Comparison of ENCODE assay signal across 8 cellular contexts in genomic region chr9:93575706-93576295, GRCh38. TPM values are rescaled to one million over a fixed set of nuclear protein-coding genes. Genes with fewer than 3 reads are reported as not detected.
A peak's percentile ranks its signal among the peaks of the same experiment; 100 is the strongest.
DNase-seq lines count a peak whose midpoint lies in the region; ATAC-seq, FAIRE-seq and TF ChIP-seq lines count a peak whose summit lies in the region.

No MANE protein-coding gene starts in this region.

- FAIRE-seq in K562 (lab: Jason Lieb, UNC): peak; percentile 79

- peaks cover 5% of the 10 kb centered on the region for H3K9me3 Mint-ChIP-seq in T-helper 2 cell treated with Interferon-gamma antibody and Interleukin-4, amounts not matched to agents 5 μg/mL and 100 μg/mL, for 36 hours

- intact Hi-C loops in K562 (cut with micrococcal nuclease): loop anchor here (10.0 kb wide), 1 partner anchor 89 kb away; no protein-coding TSS in a partner anchor

- H3K27ac Mint-ChIP-seq in T-helper 2 cell treated with Interferon-gamma antibody and Interleukin-4, amounts not matched to agents 5 μg/mL and 100 μg/mL, for 36 hours: peak overlapping the region; percentile 89

- peaks cover 26% of the 10 kb centered on the region for H3K79me2 ChIP-seq in K562 (ENCODE audit: control insufficient read depth, insufficient read depth, low read length)

- no peaks in the 10 kb centered on the region for H3K27me3 Mint-ChIP-seq in T-helper 2 cell treated with Interferon-gamma antibody and Interleukin-4, amounts not matched to agents 5 μg/mL and 100 μg/mL, for 36 hours (ENCODE audit: low read depth)

- peaks cover 5% of the 10 kb centered on the region; the same call in 1 of the 2 replicates for H4K20me1 ChIP-seq in K562 (replicated peaks; ENCODE audit: control insufficient read depth, insufficient read depth, low read length)

- peaks cover 12% of the 10 kb centered on the region for H3K36me3 Mint-ChIP-seq in T-helper 2 cell treated with Interferon-gamma antibody and Interleukin-4, amounts not matched to agents 5 μg/mL and 100 μg/mL, for 36 hours (ENCODE audit: low read depth)

- peak; percentile 71 for TF ChIP-seq POLR2A in K562 (conservative IDR thresholded peaks at IDR 0.05)

- peak; percentile 68 for ATAC-seq in K562

- H3K9me3 ChIP-seq in K562 (replicated peaks; ENCODE audit: control insufficient read depth, insufficient read depth, low read depth, low read length) (no peaks in the 10 kb centered on the region), iPS-18c (ENCODE audit: control insufficient read depth, insufficient read depth, low read length) (peaks cover 3% of the 10 kb centered on the region)

- peak overlapping the region; percentile 79 to 91 for H3K9ac ChIP-seq in K562 (ENCODE audit: insufficient read depth in 1 of 2, low read depth in 2 of 2, low read length in 2 of 2)

- H3K4me1 ChIP-seq in K562 (replicated peaks in 1 of 2; ENCODE audit: control insufficient read depth in 2 of 2, insufficient read depth in 2 of 2, low read length in 2 of 2): peaks cover 13 to 36% of the 10 kb centered on the region in 2 experiments

- no TSS peak for BruUV-seq in K562 (replicated peaks; lab: Mats Ljungman, UMichigan)

- 6% methylated on average over 24 of the region's 35 CpGs for WGBS in K562 (ENCODE audit: insufficient coverage, low coverage, missing lambda C conversion rate)

- TF ChIP-seq CTCF in HL-60 (IDR thresholded peaks at IDR 0.05; ENCODE audit: insufficient read depth, low read length) (no peak), K562 (IDR thresholded peaks at IDR 0.05 in 2 of 3, conservative IDR thresholded peaks at IDR 0.05 in 1 of 3; ENCODE audit: insufficient read depth in 2 of 3, low read depth in 1 of 3, low read length in 3 of 3) (no peak)

- no peaks in the 10 kb centered on the region for H3K36me3 ChIP-seq in K562 (ENCODE audit: control insufficient read depth, insufficient read depth, low read length)

- peak overlapping the region; percentile 94 for H3K27ac ChIP-seq in HL-60 (replicated peaks)
- peak overlapping the region; percentile 84 for H3K27ac ChIP-seq in K562 (ENCODE audit: extremely low read depth, low read depth, low read length)
- peak overlapping the region; percentile 93 to 100 (median 98) for H3K27ac ChIP-seq in skin epidermis

- H3K4me3 ChIP-seq in HL-60 (replicated peaks; ENCODE audit: insufficient read depth, low read length): peak overlapping the region; percentile 59
- peak overlapping the region; percentile 74 for H3K4me3 ChIP-seq in K562
- peak overlapping the region; percentile 63 for H3K4me3 ChIP-seq in iPS-18c (ENCODE audit: insufficient read depth, low read depth, low read length)
- peak overlapping the region; percentile 69 to 94 (median 80) for H3K4me3 ChIP-seq in skin epidermis

- no peak for TF ChIP-seq EP300 in K562 (IDR thresholded peaks at IDR 0.05; ENCODE audit: low read length)

- H3K9me1 ChIP-seq in K562 (ENCODE audit: control insufficient read depth, insufficient read depth, low read length): no peaks in the 10 kb centered on the region

- POLR2A ChIA-PET in K562 (lab: Yijun Ruan, JAX): interaction anchor here (0.6 to 1.0 kb wide), 2 partner anchors 10 to 19 kb away, joined by 3 to 4 read pairs; no protein-coding TSS in a partner anchor

- peak; percentile 48 for DNase-seq in DMS53 (lab: John Stamatoyannopoulos, UW)
- DNase-seq in DMS53 treated with DMSO at 0.1 percent for 48 hours (lab: John Stamatoyannopoulos, UW; ENCODE audit: unreplicated experiment): no peak
- peak; percentile 80 to 82 for DNase-seq in HL-60 (ENCODE audit: low read depth in 1 of 2, low spot score in 1 of 2)
- DNase-seq in T-helper 2 cell treated with Interferon-gamma antibody and Interleukin-4, amounts not matched to agents 5 μg/mL and 100 μg/mL, for 36 hours (ENCODE audit: low spot score): peak; percentile 38
- peak; percentile 67 to 83 (median 78) for DNase-seq in K562 (ENCODE audit: extremely low read depth in 1 of 4, low spot score in 3 of 4)
- no peak for DNase-seq in NCI-H345 treated with DMSO at 0.1 percent for 48 hours (lab: John Stamatoyannopoulos, UW; ENCODE audit: unreplicated experiment)

- H3K4me2 ChIP-seq in K562 (ENCODE audit: insufficient read depth, low read length): peak overlapping the region; percentile 84

- H3K4me3 Mint-ChIP-seq in T-helper 2 cell treated with Interferon-gamma antibody and Interleukin-4, amounts not matched to agents 5 μg/mL and 100 μg/mL, for 36 hours: peak overlapping the region; percentile 88

- peaks cover 22% of the 10 kb centered on the region for H3K4me1 Mint-ChIP-seq in T-helper 2 cell treated with Interferon-gamma antibody and Interleukin-4, amounts not matched to agents 5 μg/mL and 100 μg/mL, for 36 hours (ENCODE audit: low read depth)

- peak overlapping the region; percentile 84 for H2AFZ ChIP-seq in K562 (ENCODE audit: low read depth, low read length)

- CTCF ChIA-PET in K562 (lab: Yijun Ruan, JAX; ENCODE audit: low intra/inter-chr PET ratio): no interaction called here

- in situ Hi-C loops in K562 (cut with MboI): no loop called here

- no peak for TF ChIP-seq RAD21 in K562 (CRISPR knock-in tag; conservative IDR thresholded peaks at IDR 0.05 in 1 of 2, IDR thresholded peaks at IDR 0.05 in 1 of 2)

- H3K27me3 ChIP-seq in HL-60 (ENCODE audit: insufficient read depth, poor library complexity, severe bottlenecking) (no peaks in the 10 kb centered on the region), K562 (ENCODE audit: control insufficient read depth in 2 of 2, insufficient read depth in 2 of 2, low read length in 2 of 2) (no peaks in the 10 kb centered on the region)

TF ChIP-seq in K562, 482 proteins besides CTCF, POLR2A, EP300 and RAD21 (continues in another document):
- TF ChIP-seq CREB3L1 (IDR thresholded peaks at IDR 0.05; ENCODE audit: borderline replicate concordance, low read depth) (no peak), PPARD (CRISPR knock-in tag; IDR thresholded peaks at IDR 0.05) (no peak), TAF1 (IDR thresholded peaks at IDR 0.05; ENCODE audit: control insufficient read depth, extremely low read depth, insufficient read depth, low read length, severe bottlenecking) (peak; percentile 48)
- TF ChIP-seq, protein P1, sequence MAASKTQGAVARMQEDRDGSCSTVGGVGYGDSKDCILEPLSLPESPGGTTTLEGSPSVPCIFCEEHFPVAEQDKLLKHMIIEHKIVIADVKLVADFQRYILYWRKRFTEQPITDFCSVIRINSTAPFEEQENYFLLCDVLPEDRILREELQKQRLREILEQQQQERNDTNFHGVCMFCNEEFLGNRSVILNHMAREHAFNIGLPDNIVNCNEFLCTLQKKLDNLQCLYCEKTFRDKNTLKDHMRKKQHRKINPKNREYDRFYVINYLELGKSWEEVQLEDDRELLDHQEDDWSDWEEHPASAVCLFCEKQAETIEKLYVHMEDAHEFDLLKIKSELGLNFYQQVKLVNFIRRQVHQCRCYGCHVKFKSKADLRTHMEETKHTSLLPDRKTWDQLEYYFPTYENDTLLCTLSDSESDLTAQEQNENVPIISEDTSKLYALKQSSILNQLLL (CRISPR knock-in tag; IDR thresholded peaks at IDR 0.05; ENCODE audit: borderline replicate concordance): no peak
- TF ChIP-seq, protein P2, sequence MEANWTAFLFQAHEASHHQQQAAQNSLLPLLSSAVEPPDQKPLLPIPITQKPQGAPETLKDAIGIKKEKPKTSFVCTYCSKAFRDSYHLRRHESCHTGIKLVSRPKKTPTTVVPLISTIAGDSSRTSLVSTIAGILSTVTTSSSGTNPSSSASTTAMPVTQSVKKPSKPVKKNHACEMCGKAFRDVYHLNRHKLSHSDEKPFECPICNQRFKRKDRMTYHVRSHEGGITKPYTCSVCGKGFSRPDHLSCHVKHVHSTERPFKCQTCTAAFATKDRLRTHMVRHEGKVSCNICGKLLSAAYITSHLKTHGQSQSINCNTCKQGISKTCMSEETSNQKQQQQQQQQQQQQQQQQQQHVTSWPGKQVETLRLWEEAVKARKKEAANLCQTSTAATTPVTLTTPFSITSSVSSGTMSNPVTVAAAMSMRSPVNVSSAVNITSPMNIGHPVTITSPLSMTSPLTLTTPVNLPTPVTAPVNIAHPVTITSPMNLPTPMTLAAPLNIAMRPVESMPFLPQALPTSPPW (CRISPR knock-in tag; IDR thresholded peaks at IDR 0.05): peak; percentile 73

RNA-seq across cellular contexts. Expression of gene PHF2, which starts 0.6 kb away (rescaled TPM):
- 9.8 and 15.0 TPM in 2 replicates for total RNA-seq in K562 (2011; cell fraction: chromatin; rRNA removed; ENCODE audit: low replicate concordance)
- total RNA-seq in K562 (2011; cell fraction: nucleolus; rRNA removed): 8.3 and 9.2 TPM in 2 replicates
- 7.5 and 7.8 TPM in 2 replicates for total RNA-seq in K562 (2011; cell fraction: nucleoplasm; rRNA removed)
- 8.1 and 10.0 TPM in 2 replicates for total RNA-seq in K562 (2014; rRNA removed)
- 4.9 and 5.0 TPM in 2 replicates for total RNA-seq in K562 (2014; rRNA removed; fragmentation: Illumina TruSeq; extraction: Trizol)
- 7.7 and 8.1 TPM in 2 replicates for total RNA-seq in K562 (2015; rRNA removed; fragmentation: Illumina TruSeq; extraction: Trizol)
- total RNA-seq in K562 (2021): 13.2 and 14.4 TPM in 2 replicates
- polyA plus RNA-seq in K562 (2011; rRNA removed): 5.0 and 5.8 TPM in 2 replicates
- 3.4 and 3.9 TPM in 2 replicates for polyA plus RNA-seq in K562 (2011; cell fraction: cytosol; rRNA removed)
- polyA plus RNA-seq in K562 (2011; cell fraction: nucleus; rRNA removed): 13.3 and 13.8 TPM in 2 replicates
- 10.2 and 11.8 TPM in 2 replicates for polyA plus RNA-seq in K562 (2012)
- 9.7 and 9.8 TPM in 2 replicates for polyA plus RNA-seq in K562 (2014; fragmentation: Illumina TruSeq; extraction: Trizol)
- polyA plus RNA-seq in K562 (2014; fragmentation: Nextera tagmentation; extraction: Ambion mirVana): under 1 TPM; 0.37 to 0.60 TPM
- polyA plus RNA-seq in K562 (2014; rRNA removed): 9.9 and 10.2 TPM in 2 replicates
- polyA minus RNA-seq in K562 (2011; rRNA and poly(A)+ RNA removed): 3.5 and 3.7 TPM in 2 replicates
- 3.8 and 5.7 TPM in 2 replicates for polyA minus RNA-seq in K562 (2011; cell fraction: cytosol; rRNA and poly(A)+ RNA removed)
- 4.6 and 6.3 TPM in 2 replicates for polyA minus RNA-seq in K562 (2011; cell fraction: nucleus; rRNA and poly(A)+ RNA removed)

Comparison
In these comparisons a context has a peak if more than half of its experiments do, and no peak if none do; other contexts are left out.
1. DNase-seq: peak in DMS53 (single experiment), HL-60 (2 of 2), T-helper 2 cell treated with Interferon-gamma antibody and Interleukin-4, amounts not matched to agents 5 μg/mL and 100 μg/mL, for 36 hours (single experiment) and K562 (4 of 4); none in DMS53 treated with DMSO at 0.1 percent for 48 hours (single experiment) and NCI-H345 treated with DMSO at 0.1 percent for 48 hours (single experiment).
2. Peak in every context shown above with its lines, with median percentiles within 50 percentile points of each other: H3K27ac ChIP-seq and H3K4me3 ChIP-seq.